In the genomic region with DNA sequence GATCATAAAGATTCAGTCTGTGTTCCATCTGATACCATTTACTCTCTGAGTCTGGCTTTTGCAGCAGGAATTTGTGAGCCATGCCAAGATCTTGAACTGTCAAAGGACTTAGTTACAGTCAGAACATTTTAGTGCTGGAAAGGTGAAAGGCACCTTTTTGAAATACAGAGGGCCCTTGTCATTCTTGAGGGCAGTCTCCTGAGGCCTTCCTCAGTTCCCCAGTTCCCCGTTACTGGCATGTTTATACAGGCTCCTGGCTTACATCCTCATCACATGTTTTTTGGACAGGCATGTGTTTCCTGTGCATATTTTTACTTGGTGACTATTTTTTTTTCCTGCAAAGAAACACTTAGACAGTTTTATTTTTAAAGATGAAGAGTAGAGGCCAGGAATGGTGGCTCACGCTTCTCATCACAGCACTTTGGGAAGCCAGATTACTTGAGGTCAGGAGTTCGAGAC, we compare ENCODE assay signal across 1 cellular context.
TF ChIP-seq lines count a peak whose summit lies in the region.

No MANE protein-coding gene starts in this region.

TF ChIP-seq in HepG2, 621 proteins besides CTCF, POLR2A, EP300 and RAD21:
- TF ChIP-seq, protein P1, sequence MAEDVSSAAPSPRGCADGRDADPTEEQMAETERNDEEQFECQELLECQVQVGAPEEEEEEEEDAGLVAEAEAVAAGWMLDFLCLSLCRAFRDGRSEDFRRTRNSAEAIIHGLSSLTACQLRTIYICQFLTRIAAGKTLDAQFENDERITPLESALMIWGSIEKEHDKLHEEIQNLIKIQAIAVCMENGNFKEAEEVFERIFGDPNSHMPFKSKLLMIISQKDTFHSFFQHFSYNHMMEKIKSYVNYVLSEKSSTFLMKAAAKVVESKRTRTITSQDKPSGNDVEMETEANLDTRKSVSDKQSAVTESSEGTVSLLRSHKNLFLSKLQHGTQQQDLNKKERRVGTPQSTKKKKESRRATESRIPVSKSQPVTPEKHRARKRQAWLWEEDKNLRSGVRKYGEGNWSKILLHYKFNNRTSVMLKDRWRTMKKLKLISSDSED (CRISPR knock-in tag; IDR thresholded peaks at IDR 0.05) = no peak
- TF ChIP-seq, protein P2, sequence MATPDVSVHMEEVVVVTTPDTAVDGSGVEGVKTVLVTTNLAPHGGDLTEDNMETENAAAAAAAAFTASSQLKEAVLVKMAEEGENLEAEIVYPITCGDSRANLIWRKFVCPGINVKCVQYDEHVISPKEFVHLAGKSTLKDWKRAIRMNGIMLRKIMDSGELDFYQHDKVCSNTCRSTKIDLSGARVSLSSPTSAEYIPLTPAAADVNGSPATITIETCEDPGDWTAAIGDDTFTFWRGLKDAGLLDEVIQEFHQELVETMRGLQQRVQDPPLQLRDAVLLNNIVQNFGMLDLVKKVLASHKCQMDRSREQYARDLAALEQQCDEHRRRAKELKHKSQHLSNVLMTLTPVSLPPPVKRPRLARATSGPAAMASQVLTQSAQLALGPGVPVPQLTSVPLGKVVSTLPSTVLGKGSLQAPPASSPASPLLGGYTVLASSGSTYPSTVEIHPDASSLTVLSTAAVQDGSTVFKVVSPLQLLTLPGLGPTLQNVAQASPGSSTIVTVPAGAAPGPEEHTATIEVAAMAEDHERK (CRISPR knock-in tag; IDR thresholded peaks at IDR 0.05; ENCODE audit: low read depth) = no peak
- TF ChIP-seq HMGXB4 (CRISPR knock-in tag; IDR thresholded peaks at IDR 0.05; ENCODE audit: borderline replicate concordance in 1 of 2, low read depth in 1 of 2) (no peak), ESRRA (CRISPR knock-in tag; IDR thresholded peaks at IDR 0.05; ENCODE audit: low read depth) (no peak), AGO2 (optimal IDR thresholded peaks at IDR 0.05; ENCODE audit: low read depth, low read length) (no peak), DZIP1 (CRISPR knock-in tag; IDR thresholded peaks at IDR 0.05) (no peak), ZNF879 (CRISPR knock-in tag; IDR thresholded peaks at IDR 0.05) (no peak), SNRNP70 (IDR thresholded peaks at IDR 0.05; ENCODE audit: low read depth, low read length) (no peak), PAX8 (CRISPR knock-in tag; IDR thresholded peaks at IDR 0.05; ENCODE audit: borderline replicate concordance) (no peak), MAFF (IDR thresholded peaks at IDR 0.05; ENCODE audit: low read depth, low read length) (no peak), KDM6A (CRISPR knock-in tag; IDR thresholded peaks at IDR 0.05; ENCODE audit: low read depth) (no peak), KDM4B (CRISPR knock-in tag; IDR thresholded peaks at IDR 0.05) (no peak), NR3C1 (CRISPR knock-in tag; IDR thresholded peaks at IDR 0.05) (no peak), RFX1 (IDR thresholded peaks at IDR 0.05) (no peak), RNF219 (CRISPR knock-in tag; IDR thresholded peaks at IDR 0.05) (no peak), ZNF143 (CRISPR knock-in tag; IDR thresholded peaks at IDR 0.05) (no peak)
- TF ChIP-seq, protein P3, sequence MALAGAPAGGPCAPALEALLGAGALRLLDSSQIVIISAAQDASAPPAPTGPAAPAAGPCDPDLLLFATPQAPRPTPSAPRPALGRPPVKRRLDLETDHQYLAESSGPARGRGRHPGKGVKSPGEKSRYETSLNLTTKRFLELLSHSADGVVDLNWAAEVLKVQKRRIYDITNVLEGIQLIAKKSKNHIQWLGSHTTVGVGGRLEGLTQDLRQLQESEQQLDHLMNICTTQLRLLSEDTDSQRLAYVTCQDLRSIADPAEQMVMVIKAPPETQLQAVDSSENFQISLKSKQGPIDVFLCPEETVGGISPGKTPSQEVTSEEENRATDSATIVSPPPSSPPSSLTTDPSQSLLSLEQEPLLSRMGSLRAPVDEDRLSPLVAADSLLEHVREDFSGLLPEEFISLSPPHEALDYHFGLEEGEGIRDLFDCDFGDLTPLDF (CRISPR knock-in tag; IDR thresholded peaks at IDR 0.05) = no peak
- TF ChIP-seq, protein P4, sequence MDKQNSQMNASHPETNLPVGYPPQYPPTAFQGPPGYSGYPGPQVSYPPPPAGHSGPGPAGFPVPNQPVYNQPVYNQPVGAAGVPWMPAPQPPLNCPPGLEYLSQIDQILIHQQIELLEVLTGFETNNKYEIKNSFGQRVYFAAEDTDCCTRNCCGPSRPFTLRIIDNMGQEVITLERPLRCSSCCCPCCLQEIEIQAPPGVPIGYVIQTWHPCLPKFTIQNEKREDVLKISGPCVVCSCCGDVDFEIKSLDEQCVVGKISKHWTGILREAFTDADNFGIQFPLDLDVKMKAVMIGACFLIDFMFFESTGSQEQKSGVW (CRISPR knock-in tag; IDR thresholded peaks at IDR 0.05; ENCODE audit: borderline replicate concordance) = no peak
